ENCODE assay signal across 1 cellular context in genomic region chr19:42078538-42079275, GRCh38.
TF ChIP-seq lines count a peak whose summit lies in the region.

No MANE protein-coding gene starts in this region.

TF ChIP-seq in HCT116, 20 proteins besides CTCF, POLR2A, EP300 and RAD21 (continued from another document):
- TF ChIP-seq REST (IDR thresholded peaks at IDR 0.05; ENCODE audit: low read depth), result no peak
- TF ChIP-seq SIN3A (IDR thresholded peaks at IDR 0.05; ENCODE audit: low read depth), result no peak
- TF ChIP-seq ATF3 (IDR thresholded peaks at IDR 0.05), result no peak
- no peak for TF ChIP-seq TCF7L2 (IDR thresholded peaks at IDR 0.05; ENCODE audit: borderline replicate concordance, extremely low read depth, insufficient read depth, insufficient read length)
- no peak for TF ChIP-seq JUND (IDR thresholded peaks at IDR 0.05)
